Comparison of ENCODE assay signal across 8 cellular contexts in the genomic region with DNA sequence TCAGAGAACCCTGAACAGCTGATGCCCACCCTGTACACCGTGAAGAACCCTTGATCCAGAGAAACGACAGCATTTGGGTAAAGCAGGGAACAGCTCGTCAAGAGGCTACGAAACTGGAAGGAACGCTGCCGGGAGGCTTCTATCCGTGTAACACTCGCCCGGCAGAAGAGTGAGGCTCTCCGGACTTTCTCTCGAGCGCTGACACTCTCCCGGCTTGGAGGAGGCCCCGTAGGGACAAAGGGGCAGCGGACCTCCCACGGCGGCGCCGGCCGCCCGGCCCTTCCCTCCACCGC. TPM values are rescaled to one million over a fixed set of nuclear protein-coding genes. Genes with fewer than 3 reads are reported as not detected.
A peak's percentile ranks its signal among the peaks of the same experiment; 100 is the strongest.
DNase-seq lines count a peak whose midpoint lies in the region; ATAC-seq and TF ChIP-seq lines count a peak whose summit lies in the region.

No MANE protein-coding gene starts in this region.

- peaks cover 11% of the 10 kb centered on the region; the same call in 1 of the 2 replicates for H3K4me1 ChIP-seq in GM23248 (ENCODE audit: insufficient read depth)
- H3K4me1 ChIP-seq in Peyer's patch: peaks cover 7 to 65% (median 22%) of the 10 kb centered on the region in 4 donors
- H3K4me1 ChIP-seq in fibroblast of lung (ENCODE audit: control insufficient read depth, extremely low read depth, insufficient read depth, low read length): peaks cover 7% of the 10 kb centered on the region
- H3K4me1 ChIP-seq in sigmoid colon: peaks cover 0 to 66% (median 59%) of the 10 kb centered on the region in 4 donors

- H3K79me2 ChIP-seq in GM23248 (ENCODE audit: insufficient read depth) (peaks cover 27% of the 10 kb centered on the region), fibroblast of lung (ENCODE audit: control insufficient read depth, insufficient read depth, low read length) (peaks cover 23% of the 10 kb centered on the region)

- no peaks in the 10 kb centered on the region for H3K9me2 ChIP-seq in GM23248 (ENCODE audit: insufficient read depth)

- WGBS in GM23248 (ENCODE audit: low coverage in 1 of 2, low lambda C conversion rate in 2 of 2, missing lambda C conversion rate in 2 of 2), 2 experiments: 1 to 4% methylated on average over 12 to 22 of the region's 22 CpGs
- 0% methylated on average over 22 of the region's 22 CpGs for WGBS in sigmoid colon, 2 donors

- peak in 1 of 2 donors; percentile 39 for TF ChIP-seq POLR2A in Peyer's patch (IDR thresholded peaks at IDR 0.05)
- TF ChIP-seq POLR2A in sigmoid colon (IDR thresholded peaks at IDR 0.05): peak in 1 of 2 donors; percentile 25

- H3K27ac ChIP-seq in GM23248: peak overlapping the region; percentile 90
- peak overlapping the region; percentile 88 to 95 (median 90) for H3K27ac ChIP-seq in Peyer's patch
- peak overlapping the region; percentile 99 for H3K27ac ChIP-seq in fibroblast of lung (ENCODE audit: insufficient read depth, low read length)
- peak overlapping the region; percentile 88 to 92 (median 92) for H3K27ac ChIP-seq in sigmoid colon

- H3K9ac ChIP-seq in GM23248 (peak overlapping the region; percentile 96), fibroblast of lung (ENCODE audit: insufficient read depth, low read length) (peak overlapping the region; percentile 99)

- no peak for ATAC-seq in HG03565 (IDR thresholded peaks at IDR 0.05; ENCODE audit: unreplicated experiment)

- no peaks in the 10 kb centered on the region for H3K9me3 ChIP-seq in GM23248 (ENCODE audit: low read depth)
- no peaks in the 10 kb centered on the region for H3K9me3 ChIP-seq in Peyer's patch
- no peaks in the 10 kb centered on the region for H3K9me3 ChIP-seq in fibroblast of lung (ENCODE audit: control insufficient read depth, insufficient read depth, low read depth, low read length)
- no peaks in the 10 kb centered on the region for H3K9me3 ChIP-seq in sigmoid colon

- TF ChIP-seq CTCF in Peyer's patch (IDR thresholded peaks at IDR 0.05): no peak
- TF ChIP-seq CTCF in fibroblast of lung (conservative IDR thresholded peaks at IDR 0.05 in 1 of 2, IDR thresholded peaks at IDR 0.05 in 1 of 2; ENCODE audit: low read depth in 1 of 2, low read length in 2 of 2): no peak
- no peak for TF ChIP-seq CTCF in sigmoid colon (IDR thresholded peaks at IDR 0.05)

- TF ChIP-seq EP300 in sigmoid colon (IDR thresholded peaks at IDR 0.05): no peak

- in situ Hi-C loops in GM23248 (cut with MboI): no loop called here

- intact Hi-C loops in sigmoid colon (cut with DNase I): loop anchor here (2.0 to 10.0 kb wide), 3 partner anchors 22 to 1064 kb away; partner anchors contain the start of genes GNAT1, HYAL3, MANF and NAA80

- H3F3A ChIP-seq in GM23248 (ENCODE audit: insufficient read depth): no peaks in the 10 kb centered on the region

- no peaks in the 10 kb centered on the region for H3K27me3 ChIP-seq in GM23248 (replicated peaks; ENCODE audit: insufficient read depth)
- no peaks in the 10 kb centered on the region for H3K27me3 ChIP-seq in Peyer's patch
- H3K27me3 ChIP-seq in fibroblast of lung (ENCODE audit: control insufficient read depth, insufficient read depth, low read length): no peaks in the 10 kb centered on the region
- H3K27me3 ChIP-seq in sigmoid colon: no peaks in the 10 kb centered on the region

- H3K4me2 ChIP-seq in GM23248 (ENCODE audit: unreplicated experiment) (peak overlapping the region; percentile 91), fibroblast of lung (ENCODE audit: extremely low read depth, insufficient read depth, low read length) (peak overlapping the region; percentile 87)

- peak; percentile 84 for DNase-seq in GM23248
- DNase-seq in Peyer's patch: no peak
- DNase-seq in fibroblast of lung (ENCODE audit: low read depth in 2 of 2): no peak
- DNase-seq in sigmoid colon: no peak
- no peak for DNase-seq in stimulated activated CD4-positive, alpha-beta T cell treated with anti-CD3 and anti-CD28 coated beads, Interleukin-4, amount 100 ng/mL, for 24 hours
- no peak for DNase-seq in NCI-H1417 (lab: John Stamatoyannopoulos, UW)
- DNase-seq in COLO668 (lab: John Stamatoyannopoulos, UW; ENCODE audit: unreplicated experiment): no peak

- H4K20me1 ChIP-seq in GM23248 (ENCODE audit: insufficient read depth): no peaks in the 10 kb centered on the region
- no peaks in the 10 kb centered on the region for H4K20me1 ChIP-seq in fibroblast of lung (ENCODE audit: control insufficient read depth, extremely low read depth, insufficient read depth, low read length)

- peak overlapping the region; percentile 93 for H2AFZ ChIP-seq in GM23248
- no peak overlapping the region for H2AFZ ChIP-seq in fibroblast of lung (ENCODE audit: low read length)

- H3K36me3 ChIP-seq in GM23248 (ENCODE audit: low read depth) (no peaks in the 10 kb centered on the region), Peyer's patch (peaks cover 0 to 19% (median 0%) of the 10 kb centered on the region in 3 donors), fibroblast of lung (ENCODE audit: control insufficient read depth, insufficient read depth, low read length) (peaks cover 19% of the 10 kb centered on the region), sigmoid colon (peaks cover 0 to 51% (median 8%) of the 10 kb centered on the region in 4 donors)

- H3K4me3 ChIP-seq in GM23248 (peak overlapping the region; percentile 91), Peyer's patch (peak overlapping the region; percentile 77 to 98 (median 93)), fibroblast of lung (replicated peaks in 1 of 4; ENCODE audit: control extremely low read depth in 1 of 4, insufficient read depth in 1 of 4, low read depth in 3 of 4, low read length in 4 of 4) (peak overlapping the region; percentile 64 to 84 (median 68)), sigmoid colon (peak overlapping the region; percentile 58 to 84 (median 75))

RNA-seq across cellular contexts. Expression of gene HYAL2, which starts 1.7 kb away (rescaled TPM):
- total RNA-seq in GM23248 (2014; rRNA removed; shearing (Covaris generic)): 47.8 and 48.0 TPM in 2 replicates
- polyA plus RNA-seq in GM23248 (2016; fragmentation: Nextera tagmentation; extraction: Ambion mirVana) (33.6 and 35.8 TPM in 2 replicates), fibroblast of lung (35.1 and 36.9 TPM in 2 replicates), sigmoid colon (10 to 100 TPM in 2 of 3 donors, 1 to 10 TPM in 1; 8.6 to 45.8 (median 13.8) TPM)
- total RNA-seq in Peyer's patch (10 to 100 TPM; 18.2 to 63.1 (median 39.9) TPM), fibroblast of lung (50.6 and 52.5 TPM in 2 replicates), sigmoid colon (10 to 100 TPM; 41.6 to 62.6 (median 49.4) TPM)
- polyA plus RNA-seq in fibroblast of lung (2012): 35.5 and 41.7 TPM in 2 replicates
- polyA minus RNA-seq in fibroblast of lung (ENCODE audit: low replicate concordance): 54.9 and 85.6 TPM in 2 replicates

RNA-seq across cellular contexts. Expression of gene TUSC2, which starts 7.2 kb away (rescaled TPM):
- 14.3 and 32.5 TPM in 2 replicates for total RNA-seq in GM23248 (2014; rRNA removed; shearing (Covaris generic))
- polyA plus RNA-seq in GM23248 (2016; fragmentation: Nextera tagmentation; extraction: Ambion mirVana) (45.7 and 46.5 TPM in 2 replicates), fibroblast of lung (15.3 and 19.2 TPM in 2 replicates), sigmoid colon (10 to 100 TPM; 28.7 to 37.1 (median 33.0) TPM)
- total RNA-seq in Peyer's patch (10 to 100 TPM in 3 of 4 donors, 1 to 10 TPM in 1; 5.8 to 19.8 (median 17.5) TPM), fibroblast of lung (13.4 and 14.6 TPM in 2 replicates), sigmoid colon (10 to 100 TPM; 23.2 to 54.7 (median 38.0) TPM)
- 19.5 and 28.3 TPM in 2 replicates for polyA plus RNA-seq in fibroblast of lung (2012)
- polyA minus RNA-seq in fibroblast of lung (ENCODE audit: low replicate concordance): 25.1 and 39.5 TPM in 2 replicates

RNA-seq across cellular contexts. Expression of gene HYAL1, which starts 17.4 kb away (rescaled TPM):
- total RNA-seq in GM23248 (2014; rRNA removed; shearing (Covaris generic)): 0.51 TPM in 1 of 2 replicates, not detected in the other
- polyA plus RNA-seq in GM23248 (2016; fragmentation: Nextera tagmentation; extraction: Ambion mirVana) (0.09 and 0.20 TPM in 2 replicates), fibroblast of lung (1.8 and 2.5 TPM in 2 replicates), sigmoid colon (10 to 100 TPM in 1 of 3 donors, 1 to 10 TPM in 2; 2.4 to 15.1 (median 9.5) TPM)
- total RNA-seq in Peyer's patch (1 to 10 TPM; 1.2 to 5.1 (median 4.6) TPM), fibroblast of lung (1.3 and 1.8 TPM in 2 replicates), sigmoid colon (1 to 10 TPM; 3.5 to 7.2 (median 4.2) TPM)
- polyA plus RNA-seq in fibroblast of lung (2012): 2.5 and 2.6 TPM in 2 replicates
- polyA minus RNA-seq in fibroblast of lung (ENCODE audit: low replicate concordance): 7.5 and 8.9 TPM in 2 replicates

RNA-seq across cellular contexts. Expression of gene RASSF1, which starts 19.8 kb away (rescaled TPM):
- 57.5 and 68.7 TPM in 2 replicates for total RNA-seq in GM23248 (2014; rRNA removed; shearing (Covaris generic))
- polyA plus RNA-seq in GM23248 (2016; fragmentation: Nextera tagmentation; extraction: Ambion mirVana): 56.4 and 59.0 TPM in 2 replicates
- total RNA-seq in Peyer's patch: 10 to 100 TPM; 27.6 to 80.0 (median 29.4) TPM
- 24.1 and 32.4 TPM in 2 replicates for total RNA-seq in fibroblast of lung
- 33.3 and 41.7 TPM in 2 replicates for polyA plus RNA-seq in fibroblast of lung
- 32.1 and 35.0 TPM in 2 replicates for polyA plus RNA-seq in fibroblast of lung (2012)
- 16.7 and 25.5 TPM in 2 replicates for polyA minus RNA-seq in fibroblast of lung (ENCODE audit: low replicate concordance)
- 10 to 100 TPM; 27.4 to 29.8 (median 28.5) TPM for total RNA-seq in sigmoid colon
- 10 to 100 TPM; 16.4 to 41.7 (median 21.0) TPM for polyA plus RNA-seq in sigmoid colon

RNA-seq across cellular contexts. Expression of gene HYAL3, which starts 21.6 kb away (rescaled TPM):
- 3.0 and 9.6 TPM in 2 replicates for total RNA-seq in GM23248 (2014; rRNA removed; shearing (Covaris generic))
- polyA plus RNA-seq in GM23248 (2016; fragmentation: Nextera tagmentation; extraction: Ambion mirVana) (5.7 and 7.6 TPM in 2 replicates), fibroblast of lung (3.0 and 3.2 TPM in 2 replicates), sigmoid colon (1 to 10 TPM in 2 of 3 donors, under 1 TPM in 1; 0.60 to 4.4 (median 2.8) TPM)
- total RNA-seq in Peyer's patch (1 to 10 TPM; 3.0 to 6.6 (median 4.2) TPM), fibroblast of lung (5.6 and 7.4 TPM in 2 replicates), sigmoid colon (1 to 10 TPM; 2.1 to 8.3 (median 3.4) TPM)
- polyA plus RNA-seq in fibroblast of lung (2012): 4.2 TPM in 2 replicates
- polyA minus RNA-seq in fibroblast of lung (ENCODE audit: low replicate concordance): 4.3 and 5.3 TPM in 2 replicates
